Comparison of ENCODE assay signal across 1 cellular context in the genomic region with DNA sequence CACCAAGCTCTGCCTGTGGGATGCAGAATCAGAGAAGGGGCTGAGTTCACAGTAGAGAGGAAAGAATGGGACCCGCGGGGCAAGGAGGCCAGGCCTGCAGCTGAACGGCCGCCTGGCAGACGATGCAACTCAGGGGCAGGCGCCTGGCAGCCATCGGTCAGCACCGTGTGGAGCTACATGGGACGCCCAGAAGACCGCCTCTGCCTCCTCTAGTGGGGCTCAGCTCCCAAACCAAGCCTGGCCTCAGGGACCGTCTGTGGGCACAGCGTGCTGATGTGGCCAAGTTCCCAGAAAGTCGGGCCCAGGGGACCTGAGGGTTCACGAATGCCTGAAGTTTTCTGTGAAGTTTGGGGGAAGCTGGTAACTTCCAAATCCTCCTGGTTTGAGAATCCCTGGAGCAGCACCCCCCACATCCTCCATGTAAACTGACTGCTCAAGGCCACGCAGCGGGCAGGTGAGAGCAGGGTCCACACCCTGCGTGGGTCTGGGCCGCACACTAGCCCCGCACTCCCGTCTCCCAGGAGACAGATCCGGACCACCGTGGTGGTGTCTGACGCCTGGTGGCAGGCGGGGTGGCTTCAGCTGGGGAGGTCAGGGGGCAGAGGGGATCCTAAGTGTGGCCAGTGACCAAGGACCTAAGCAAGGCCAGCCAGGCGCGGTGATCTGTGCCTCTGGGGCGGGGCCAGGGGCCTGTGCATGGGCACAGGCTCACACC.
TF ChIP-seq lines count a peak whose summit lies in the region.

No MANE protein-coding gene starts in this region.

TF ChIP-seq in HepG2, 621 proteins besides CTCF, POLR2A, EP300 and RAD21 (continued from another document):
- TF ChIP-seq, protein P1, sequence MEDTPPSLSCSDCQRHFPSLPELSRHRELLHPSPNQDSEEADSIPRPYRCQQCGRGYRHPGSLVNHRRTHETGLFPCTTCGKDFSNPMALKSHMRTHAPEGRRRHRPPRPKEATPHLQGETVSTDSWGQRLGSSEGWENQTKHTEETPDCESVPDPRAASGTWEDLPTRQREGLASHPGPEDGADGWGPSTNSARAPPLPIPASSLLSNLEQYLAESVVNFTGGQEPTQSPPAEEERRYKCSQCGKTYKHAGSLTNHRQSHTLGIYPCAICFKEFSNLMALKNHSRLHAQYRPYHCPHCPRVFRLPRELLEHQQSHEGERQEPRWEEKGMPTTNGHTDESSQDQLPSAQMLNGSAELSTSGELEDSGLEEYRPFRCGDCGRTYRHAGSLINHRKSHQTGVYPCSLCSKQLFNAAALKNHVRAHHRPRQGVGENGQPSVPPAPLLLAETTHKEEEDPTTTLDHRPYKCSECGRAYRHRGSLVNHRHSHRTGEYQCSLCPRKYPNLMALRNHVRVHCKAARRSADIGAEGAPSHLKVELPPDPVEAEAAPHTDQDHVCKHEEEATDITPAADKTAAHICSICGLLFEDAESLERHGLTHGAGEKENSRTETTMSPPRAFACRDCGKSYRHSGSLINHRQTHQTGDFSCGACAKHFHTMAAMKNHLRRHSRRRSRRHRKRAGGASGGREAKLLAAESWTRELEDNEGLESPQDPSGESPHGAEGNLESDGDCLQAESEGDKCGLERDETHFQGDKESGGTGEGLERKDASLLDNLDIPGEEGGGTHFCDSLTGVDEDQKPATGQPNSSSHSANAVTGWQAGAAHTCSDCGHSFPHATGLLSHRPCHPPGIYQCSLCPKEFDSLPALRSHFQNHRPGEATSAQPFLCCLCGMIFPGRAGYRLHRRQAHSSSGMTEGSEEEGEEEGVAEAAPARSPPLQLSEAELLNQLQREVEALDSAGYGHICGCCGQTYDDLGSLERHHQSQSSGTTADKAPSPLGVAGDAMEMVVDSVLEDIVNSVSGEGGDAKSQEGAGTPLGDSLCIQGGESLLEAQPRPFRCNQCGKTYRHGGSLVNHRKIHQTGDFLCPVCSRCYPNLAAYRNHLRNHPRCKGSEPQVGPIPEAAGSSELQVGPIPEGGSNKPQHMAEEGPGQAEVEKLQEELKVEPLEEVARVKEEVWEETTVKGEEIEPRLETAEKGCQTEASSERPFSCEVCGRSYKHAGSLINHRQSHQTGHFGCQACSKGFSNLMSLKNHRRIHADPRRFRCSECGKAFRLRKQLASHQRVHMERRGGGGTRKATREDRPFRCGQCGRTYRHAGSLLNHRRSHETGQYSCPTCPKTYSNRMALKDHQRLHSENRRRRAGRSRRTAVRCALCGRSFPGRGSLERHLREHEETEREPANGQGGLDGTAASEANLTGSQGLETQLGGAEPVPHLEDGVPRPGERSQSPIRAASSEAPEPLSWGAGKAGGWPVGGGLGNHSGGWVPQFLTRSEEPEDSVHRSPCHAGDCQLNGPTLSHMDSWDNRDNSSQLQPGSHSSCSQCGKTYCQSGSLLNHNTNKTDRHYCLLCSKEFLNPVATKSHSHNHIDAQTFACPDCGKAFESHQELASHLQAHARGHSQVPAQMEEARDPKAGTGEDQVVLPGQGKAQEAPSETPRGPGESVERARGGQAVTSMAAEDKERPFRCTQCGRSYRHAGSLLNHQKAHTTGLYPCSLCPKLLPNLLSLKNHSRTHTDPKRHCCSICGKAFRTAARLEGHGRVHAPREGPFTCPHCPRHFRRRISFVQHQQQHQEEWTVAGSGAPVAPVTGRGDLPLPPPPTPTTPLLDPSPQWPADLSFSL (CRISPR knock-in tag; IDR thresholded peaks at IDR 0.05) = no peak
- TF ChIP-seq MIER3 (CRISPR knock-in tag; IDR thresholded peaks at IDR 0.05; ENCODE audit: borderline replicate concordance) (no peak), NPAS2 (CRISPR knock-in tag; IDR thresholded peaks at IDR 0.05; ENCODE audit: borderline replicate concordance) (no peak), PCBP1 (IDR thresholded peaks at IDR 0.05; ENCODE audit: borderline replicate concordance, low read depth, low read length) (0 out of 2 replicates have a peak, but pooled peaks have one; percentile 41), ZNF20 (CRISPR knock-in tag; IDR thresholded peaks at IDR 0.05) (no peak), TARDBP (CRISPR knock-in tag; IDR thresholded peaks at IDR 0.05) (peak; percentile 46; the same call in 1 of the 2 replicates), POLR2AphosphoS2 (IDR thresholded peaks at IDR 0.05; ENCODE audit: low read depth, low read length) (0 out of 2 replicates have a peak, but pooled peaks have one; percentile 3), AGO2 (optimal IDR thresholded peaks at IDR 0.05; ENCODE audit: low read depth, low read length) (peak; percentile 95), POLR2G (IDR thresholded peaks at IDR 0.05; ENCODE audit: low read depth, low read length) (0 out of 2 replicates have a peak, but pooled peaks have one; percentile 1), NFATC3 (CRISPR knock-in tag; IDR thresholded peaks at IDR 0.05) (no peak), AGO1 (IDR thresholded peaks at IDR 0.05; ENCODE audit: low read depth, low read length, poor library complexity, severe bottlenecking) (peak; percentile 91), RBFOX2 (IDR thresholded peaks at IDR 0.05; ENCODE audit: low read depth, low read length) (peak; percentile 33; the same call in 1 of the 2 replicates), SSRP1 (CRISPR knock-in tag; IDR thresholded peaks at IDR 0.05) (peak; percentile 5; the same call in 1 of the 2 replicates)
